18 cellular contexts compared by ENCODE assay signal in the genomic region with DNA sequence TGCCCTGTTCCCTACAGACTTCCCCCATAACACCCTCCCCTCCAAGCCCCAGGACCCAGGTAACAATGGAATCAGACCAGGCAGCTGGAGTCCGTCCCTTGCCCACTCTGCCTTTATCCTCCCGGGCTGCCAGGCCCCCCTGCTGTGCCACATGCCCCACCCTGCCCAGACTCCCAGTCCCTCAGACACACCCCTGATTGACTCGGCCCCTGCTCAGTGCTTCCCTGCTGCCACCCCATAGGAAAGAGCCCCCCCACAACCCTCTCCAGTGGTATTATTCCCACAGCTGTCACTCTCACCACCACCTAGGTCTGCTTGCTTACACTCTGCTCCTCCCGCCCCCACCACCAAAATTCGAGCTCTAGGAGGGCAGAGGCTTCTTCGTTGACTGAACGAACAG.
"Had no signal": no experiment of that assay in that cellular context is flagged by ENCODE, and none has a peak within 500 bp of the region (broad histone marks: within the 10 kb centered on the region; RNA-seq: fewer than 3 reads in every experiment).

No MANE protein-coding gene starts in this region.

- H3K27me3 ChIP-seq: cardiac muscle cell, esophagus squamous epithelium, ovary, testis, upper lobe of right lung had no signal

- H3K36me3 ChIP-seq: cardiac muscle cell, esophagus squamous epithelium, ovary, upper lobe of right lung had no signal

- H3K27ac ChIP-seq: cardiac muscle cell, esophagus squamous epithelium, ovary, psoas muscle, testis, upper lobe of right lung had no signal

- ATAC-seq: natural killer cell, psoas muscle, right cardiac atrium, upper lobe of right lung had no signal

- H3K4me1 ChIP-seq: testis had no signal

- H3K4me3 ChIP-seq: cardiac muscle cell, esophagus squamous epithelium, ovary, psoas muscle, testis, upper lobe of right lung had no signal

- H3K9me3 ChIP-seq: esophagus squamous epithelium, ovary, psoas muscle, testis, upper lobe of right lung had no signal

- DNase-seq: activated B cell treated with CpG ODN at 0.5 μM for 24 hours; activated CD4-positive, alpha-beta T cell treated with anti-CD3 and anti-CD28 coated beads, Interleukin-2, amount 10 ng/mL, durations not matched to agents 7 days and 5 days; activated CD8-positive, alpha-beta memory T cell treated with anti-CD3 and anti-CD28 coated beads for 24 hours; activated CD8-positive, alpha-beta memory T cell treated with anti-CD3 and anti-CD28 coated beads, Interleukin-2, amount 50 U/mL, for 48 hours; activated effector memory CD4-positive, alpha-beta T cell treated with Interleukin-2 at 50 U/mL for 16 hours; activated T-cell treated with anti-CD3 and anti-CD28 coated beads, Interleukin-2, amount 50 U/mL, for 48 hours; dermis blood vessel endothelial cell; effector memory CD4-positive, alpha-beta T cell; esophagus squamous epithelium; immature natural killer cell; natural killer cell; ovary; psoas muscle; testis; upper lobe of right lung had no signal

- FAIRE-seq: endothelial cell of umbilical vein had no signal
